ENCODE assay signal across 13 cellular contexts in genomic region chr7:5077740-5078139, GRCh38. TPM values are rescaled to one million over a fixed set of nuclear protein-coding genes. Genes with fewer than 3 reads are reported as not detected.
DNase-seq lines count a peak whose midpoint lies in the region; ATAC-seq lines count a peak whose summit lies in the region.
"Had no signal": no experiment of that assay in that cellular context is flagged by ENCODE, and none has a peak within 500 bp of the region (broad histone marks: within the 10 kb centered on the region; RNA-seq: fewer than 3 reads in every experiment).

No MANE protein-coding gene starts in this region.

- H3K27me3 ChIP-seq in H7 (ENCODE audit: control insufficient read depth, insufficient read depth, low read length), result peaks cover 4% of the 10 kb centered on the region; the same call in 1 of the 2 replicates

- no peak overlapping the region for H3K27ac Mint-ChIP-seq in activated naive CD8-positive, alpha-beta T cell treated with anti-CD3 and anti-CD28 coated beads, Interleukin-2, amount 50 U/mL, for 24 hours
- H3K27ac Mint-ChIP-seq in activated naive CD8-positive, alpha-beta T cell treated with anti-CD3 and anti-CD28 coated beads for 36 hours, result no peak overlapping the region
- H3K27ac Mint-ChIP-seq in activated T-helper 17 cell treated with anti-CD3 and anti-CD28 coated beads, Interleukin-2, amount 50 U/mL, for 72 hours, result no peak overlapping the region
- H3K27ac Mint-ChIP-seq in activated CD4-positive, alpha-beta T cell treated with anti-CD3 and anti-CD28 coated beads, Interleukin-2, amount 10 ng/mL, durations not matched to agents 24 days and 14 days, result no peak overlapping the region
- H3K27ac Mint-ChIP-seq: activated naive CD4-positive, alpha-beta T cell treated with anti-CD3 and anti-CD28 coated beads, Interleukin-2, amount 50 U/mL, for 24 hours; B cell; endodermal cell had no signal

- peak; percentile 48 for ATAC-seq in activated naive CD8-positive, alpha-beta T cell treated with anti-CD3 and anti-CD28 coated beads, Interleukin-2, amount 50 U/mL, for 24 hours
- peak; percentile 14 for ATAC-seq in activated T-helper 17 cell treated with anti-CD3 and anti-CD28 coated beads, Interleukin-2, amount 50 U/mL, for 72 hours (replicated peaks)

- no peak for DNase-seq in activated naive CD8-positive, alpha-beta T cell treated with anti-CD3 and anti-CD28 coated beads, Interleukin-2, amount 50 U/mL, for 24 hours
- DNase-seq in activated naive CD8-positive, alpha-beta T cell treated with anti-CD3 and anti-CD28 coated beads for 36 hours, result no peak
- DNase-seq in NCI-H2171 (lab: John Stamatoyannopoulos, UW) (peak; percentile 59), superior temporal gyrus (ENCODE audit: extremely low spot score) (peak; percentile 42), epidermal melanocyte (ENCODE audit: insufficient read length, low spot score) (no peak), H7 (no peak)
- DNase-seq in activated CD4-positive, alpha-beta T cell treated with anti-CD3 and anti-CD28 coated beads, Interleukin-2, amount 10 ng/mL, durations not matched to agents 24 days and 14 days, result no peak
- DNase-seq: activated CD4-positive, CD25-positive, alpha-beta regulatory T cell treated with anti-CD3 and anti-CD28 coated beads, Interleukin-2, amount 50 U/mL, for 72 hours; endodermal cell; spleen had no signal

- intact Hi-C loops in activated CD4-positive, alpha-beta T cell treated with anti-CD3 and anti-CD28 coated beads, Interleukin-2, amount 10 ng/mL, durations not matched to agents 24 days and 14 days (cut with micrococcal nuclease), result no loop called here

- no peak overlapping the region for H3K4me3 ChIP-seq in H7 (ENCODE audit: insufficient read depth, low read depth, low read length)
- H3K4me3 ChIP-seq: spleen had no signal

- no peaks in the 10 kb centered on the region for H3K36me3 ChIP-seq in H7 (replicated peaks; ENCODE audit: control insufficient read depth, insufficient read depth, low read length)
- H3K36me3 ChIP-seq: spleen had no signal

- H3K36me3 Mint-ChIP-seq in activated naive CD8-positive, alpha-beta T cell treated with anti-CD3 and anti-CD28 coated beads, Interleukin-2, amount 50 U/mL, for 24 hours (ENCODE audit: low read depth), result no peaks in the 10 kb centered on the region
- H3K36me3 Mint-ChIP-seq in activated naive CD8-positive, alpha-beta T cell treated with anti-CD3 and anti-CD28 coated beads for 36 hours, result no peaks in the 10 kb centered on the region
- H3K36me3 Mint-ChIP-seq in activated T-helper 17 cell treated with anti-CD3 and anti-CD28 coated beads, Interleukin-2, amount 50 U/mL, for 72 hours (ENCODE audit: low read depth), result no peaks in the 10 kb centered on the region
- no peaks in the 10 kb centered on the region for H3K36me3 Mint-ChIP-seq in activated CD4-positive, alpha-beta T cell treated with anti-CD3 and anti-CD28 coated beads, Interleukin-2, amount 10 ng/mL, durations not matched to agents 24 days and 14 days (ENCODE audit: low read depth)
- H3K36me3 Mint-ChIP-seq: activated naive CD4-positive, alpha-beta T cell treated with anti-CD3 and anti-CD28 coated beads, Interleukin-2, amount 50 U/mL, for 24 hours had no signal

- H3K4me3 Mint-ChIP-seq in activated naive CD8-positive, alpha-beta T cell treated with anti-CD3 and anti-CD28 coated beads, Interleukin-2, amount 50 U/mL, for 24 hours, result no peak overlapping the region
- no peak overlapping the region for H3K4me3 Mint-ChIP-seq in activated naive CD8-positive, alpha-beta T cell treated with anti-CD3 and anti-CD28 coated beads for 36 hours
- no peak overlapping the region for H3K4me3 Mint-ChIP-seq in activated T-helper 17 cell treated with anti-CD3 and anti-CD28 coated beads, Interleukin-2, amount 50 U/mL, for 72 hours
- H3K4me3 Mint-ChIP-seq in activated CD4-positive, alpha-beta T cell treated with anti-CD3 and anti-CD28 coated beads, Interleukin-2, amount 10 ng/mL, durations not matched to agents 24 days and 14 days, result no peak overlapping the region
- H3K4me3 Mint-ChIP-seq: B cell, endodermal cell had no signal

- H3K27me3 Mint-ChIP-seq in activated naive CD8-positive, alpha-beta T cell treated with anti-CD3 and anti-CD28 coated beads, Interleukin-2, amount 50 U/mL, for 24 hours, result peaks cover 32% of the 10 kb centered on the region
- peaks cover 30% of the 10 kb centered on the region for H3K27me3 Mint-ChIP-seq in activated naive CD8-positive, alpha-beta T cell treated with anti-CD3 and anti-CD28 coated beads for 36 hours
- H3K27me3 Mint-ChIP-seq in activated T-helper 17 cell treated with anti-CD3 and anti-CD28 coated beads, Interleukin-2, amount 50 U/mL, for 72 hours, result no peaks in the 10 kb centered on the region
- peaks cover 4% of the 10 kb centered on the region for H3K27me3 Mint-ChIP-seq in activated CD4-positive, alpha-beta T cell treated with anti-CD3 and anti-CD28 coated beads, Interleukin-2, amount 10 ng/mL, durations not matched to agents 24 days and 14 days

- H3K4me1 Mint-ChIP-seq in activated naive CD8-positive, alpha-beta T cell treated with anti-CD3 and anti-CD28 coated beads, Interleukin-2, amount 50 U/mL, for 24 hours, result no peaks in the 10 kb centered on the region
- H3K4me1 Mint-ChIP-seq in activated naive CD8-positive, alpha-beta T cell treated with anti-CD3 and anti-CD28 coated beads for 36 hours, result peaks cover 7% of the 10 kb centered on the region
- no peaks in the 10 kb centered on the region for H3K4me1 Mint-ChIP-seq in activated T-helper 17 cell treated with anti-CD3 and anti-CD28 coated beads, Interleukin-2, amount 50 U/mL, for 72 hours
- H3K4me1 Mint-ChIP-seq in activated CD4-positive, alpha-beta T cell treated with anti-CD3 and anti-CD28 coated beads, Interleukin-2, amount 10 ng/mL, durations not matched to agents 24 days and 14 days, result no peaks in the 10 kb centered on the region
- H3K4me1 Mint-ChIP-seq: B cell, endodermal cell had no signal

- no peaks in the 10 kb centered on the region for H3K9me3 Mint-ChIP-seq in activated naive CD8-positive, alpha-beta T cell treated with anti-CD3 and anti-CD28 coated beads, Interleukin-2, amount 50 U/mL, for 24 hours
- H3K9me3 Mint-ChIP-seq in activated naive CD8-positive, alpha-beta T cell treated with anti-CD3 and anti-CD28 coated beads for 36 hours, result no peaks in the 10 kb centered on the region
- H3K9me3 Mint-ChIP-seq in activated T-helper 17 cell treated with anti-CD3 and anti-CD28 coated beads, Interleukin-2, amount 50 U/mL, for 72 hours, result no peaks in the 10 kb centered on the region
- H3K9me3 Mint-ChIP-seq in activated CD4-positive, alpha-beta T cell treated with anti-CD3 and anti-CD28 coated beads, Interleukin-2, amount 10 ng/mL, durations not matched to agents 24 days and 14 days, result peaks cover 7% of the 10 kb centered on the region
- H3K9me3 Mint-ChIP-seq: activated naive CD4-positive, alpha-beta T cell treated with anti-CD3 and anti-CD28 coated beads, Interleukin-2, amount 50 U/mL, for 24 hours had no signal

RNA-seq across cellular contexts. Expression of gene RBAK, which starts 32.1 kb away (rescaled TPM):
- total RNA-seq in activated naive CD8-positive, alpha-beta T cell treated with anti-CD3 and anti-CD28 coated beads for 36 hours, result 10 to 100 TPM; 11.3 to 11.7 TPM
- total RNA-seq in activated T-helper 17 cell treated with anti-CD3 and anti-CD28 coated beads, Interleukin-2, amount 50 U/mL, for 72 hours, result 10 to 100 TPM; 12.5 to 29.1 TPM
- total RNA-seq in H7 (2014; rRNA removed; shearing (Covaris generic)), result 5.8 and 11.3 TPM in 2 replicates
- 13.6 and 14.2 TPM in 2 replicates for total RNA-seq in activated CD4-positive, alpha-beta T cell treated with anti-CD3 and anti-CD28 coated beads, Interleukin-2, amount 10 ng/mL, durations not matched to agents 24 days and 14 days

Comparison
In these comparisons a context has a peak if more than half of its experiments do, and no peak if none do; other contexts are left out.
1. DNase-seq: peak in NCI-H2171 (single experiment) and superior temporal gyrus (single experiment); none in activated naive CD8-positive, alpha-beta T cell treated with anti-CD3 and anti-CD28 coated beads, Interleukin-2, amount 50 U/mL, for 24 hours (single experiment), activated naive CD8-positive, alpha-beta T cell treated with anti-CD3 and anti-CD28 coated beads for 36 hours (single experiment), epidermal melanocyte (single experiment), H7 (single experiment) and activated CD4-positive, alpha-beta T cell treated with anti-CD3 and anti-CD28 coated beads, Interleukin-2, amount 10 ng/mL, durations not matched to agents 24 days and 14 days (single experiment).